1 cellular context compared by ENCODE assay signal in genomic region chr7:130944997-130945396, GRCh38.
TF ChIP-seq lines count a peak whose summit lies in the region.

No MANE protein-coding gene starts in this region.

TF ChIP-seq in GM23338, 12 proteins besides CTCF, POLR2A, EP300 and RAD21 (continued from another document):
- TF ChIP-seq, protein P1, sequence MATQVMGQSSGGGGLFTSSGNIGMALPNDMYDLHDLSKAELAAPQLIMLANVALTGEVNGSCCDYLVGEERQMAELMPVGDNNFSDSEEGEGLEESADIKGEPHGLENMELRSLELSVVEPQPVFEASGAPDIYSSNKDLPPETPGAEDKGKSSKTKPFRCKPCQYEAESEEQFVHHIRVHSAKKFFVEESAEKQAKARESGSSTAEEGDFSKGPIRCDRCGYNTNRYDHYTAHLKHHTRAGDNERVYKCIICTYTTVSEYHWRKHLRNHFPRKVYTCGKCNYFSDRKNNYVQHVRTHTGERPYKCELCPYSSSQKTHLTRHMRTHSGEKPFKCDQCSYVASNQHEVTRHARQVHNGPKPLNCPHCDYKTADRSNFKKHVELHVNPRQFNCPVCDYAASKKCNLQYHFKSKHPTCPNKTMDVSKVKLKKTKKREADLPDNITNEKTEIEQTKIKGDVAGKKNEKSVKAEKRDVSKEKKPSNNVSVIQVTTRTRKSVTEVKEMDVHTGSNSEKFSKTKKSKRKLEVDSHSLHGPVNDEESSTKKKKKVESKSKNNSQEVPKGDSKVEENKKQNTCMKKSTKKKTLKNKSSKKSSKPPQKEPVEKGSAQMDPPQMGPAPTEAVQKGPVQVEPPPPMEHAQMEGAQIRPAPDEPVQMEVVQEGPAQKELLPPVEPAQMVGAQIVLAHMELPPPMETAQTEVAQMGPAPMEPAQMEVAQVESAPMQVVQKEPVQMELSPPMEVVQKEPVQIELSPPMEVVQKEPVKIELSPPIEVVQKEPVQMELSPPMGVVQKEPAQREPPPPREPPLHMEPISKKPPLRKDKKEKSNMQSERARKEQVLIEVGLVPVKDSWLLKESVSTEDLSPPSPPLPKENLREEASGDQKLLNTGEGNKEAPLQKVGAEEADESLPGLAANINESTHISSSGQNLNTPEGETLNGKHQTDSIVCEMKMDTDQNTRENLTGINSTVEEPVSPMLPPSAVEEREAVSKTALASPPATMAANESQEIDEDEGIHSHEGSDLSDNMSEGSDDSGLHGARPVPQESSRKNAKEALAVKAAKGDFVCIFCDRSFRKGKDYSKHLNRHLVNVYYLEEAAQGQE (IDR thresholded peaks at IDR 0.05; ENCODE audit: unreplicated experiment) = no peak
- TF ChIP-seq ZNF462 (CRISPR knock-in tag; IDR thresholded peaks at IDR 0.05) (no peak), EZH2 (IDR thresholded peaks at IDR 0.05; ENCODE audit: low read depth, unreplicated experiment) (no peak)
- TF ChIP-seq, protein P2, sequence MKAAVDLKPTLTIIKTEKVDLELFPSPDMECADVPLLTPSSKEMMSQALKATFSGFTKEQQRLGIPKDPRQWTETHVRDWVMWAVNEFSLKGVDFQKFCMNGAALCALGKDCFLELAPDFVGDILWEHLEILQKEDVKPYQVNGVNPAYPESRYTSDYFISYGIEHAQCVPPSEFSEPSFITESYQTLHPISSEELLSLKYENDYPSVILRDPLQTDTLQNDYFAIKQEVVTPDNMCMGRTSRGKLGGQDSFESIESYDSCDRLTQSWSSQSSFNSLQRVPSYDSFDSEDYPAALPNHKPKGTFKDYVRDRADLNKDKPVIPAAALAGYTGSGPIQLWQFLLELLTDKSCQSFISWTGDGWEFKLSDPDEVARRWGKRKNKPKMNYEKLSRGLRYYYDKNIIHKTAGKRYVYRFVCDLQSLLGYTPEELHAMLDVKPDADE (IDR thresholded peaks at IDR 0.05) = no peak
